ENCODE assay signal across 1 cellular context in the genomic region with DNA sequence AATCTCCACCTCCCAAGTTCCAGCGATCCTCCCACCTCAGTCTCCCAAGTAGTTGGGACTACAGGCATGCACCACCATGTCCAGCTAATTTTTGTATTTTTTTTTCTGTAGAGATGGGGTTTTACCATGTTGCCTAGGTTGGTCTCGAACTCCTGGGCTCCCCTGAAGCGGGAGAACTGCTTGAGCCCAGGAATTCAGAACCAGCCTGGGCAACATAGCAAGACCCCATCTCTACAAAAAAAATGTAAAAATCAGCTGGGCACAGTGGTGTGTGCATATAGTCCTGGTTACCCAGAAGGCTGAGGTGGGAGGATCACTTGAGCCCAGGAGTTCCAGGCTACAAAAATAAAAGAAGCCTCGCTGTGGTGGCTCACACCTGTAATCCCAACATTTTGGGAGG.
TF ChIP-seq lines count a peak whose summit lies in the region.

No MANE protein-coding gene starts in this region.

TF ChIP-seq in H1, 55 proteins besides CTCF, POLR2A, EP300 and RAD21:
- TF ChIP-seq SP4 (IDR thresholded peaks at IDR 0.05; ENCODE audit: low read length) (no peak), KDM1A (IDR thresholded peaks at IDR 0.05; ENCODE audit: borderline replicate concordance, low read length) (0 out of 2 replicates have a peak, but pooled peaks have one; percentile 25)
TF ChIP-seq in H1: peak in this region for 1.
